Comparison of ENCODE assay signal across 8 cellular contexts in the genomic region with DNA sequence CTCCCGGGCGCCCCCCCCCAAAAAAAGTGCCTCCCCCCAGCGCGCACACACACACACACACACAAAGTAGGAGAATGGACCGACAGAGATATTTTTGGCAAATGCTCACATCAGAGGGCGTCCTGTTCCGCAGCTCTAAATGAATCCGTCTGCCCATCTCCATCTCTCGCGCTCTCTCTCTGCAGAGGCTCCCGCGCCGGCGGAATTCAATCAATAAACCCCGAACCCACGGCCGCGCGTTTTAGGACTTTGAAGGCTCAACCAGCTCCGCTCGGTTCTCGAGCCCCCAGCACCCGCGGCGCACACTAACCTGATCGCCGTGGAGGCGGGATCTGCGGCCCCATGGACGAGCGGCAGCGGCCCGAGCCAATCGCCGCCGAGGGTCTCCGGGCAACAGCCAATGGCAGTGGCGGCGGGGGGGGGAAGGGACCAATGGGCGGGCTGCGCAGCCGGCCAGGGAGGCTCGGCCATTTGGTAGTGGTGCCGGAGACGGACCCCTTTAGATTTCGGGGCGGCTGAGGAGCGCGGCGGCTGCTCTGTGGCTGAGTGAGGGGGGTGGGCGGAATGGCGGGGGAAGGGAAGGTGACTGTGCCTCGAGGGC. TPM values are rescaled to one million over a fixed set of nuclear protein-coding genes. Genes with fewer than 3 reads are reported as not detected.
DNase-seq lines count a peak whose midpoint lies in the region; ATAC-seq and TF ChIP-seq lines count a peak whose summit lies in the region.

A gene (minus strand): TSS at position 307 of the 601 bp plus-strand sequence. CDS start 144 bp downstream, at position 163.

- H3K27me3 Mint-ChIP-seq in activated B cell treated with CpG ODN at 0.5 μM for 24 hours = no peaks in the 10 kb centered on the region

- peak; percentile 98 for DNase-seq in A673 (ENCODE audit: low spot score)
- DNase-seq in NCI-H345 (lab: John Stamatoyannopoulos, UW) = peak; percentile 91
- DNase-seq in activated B cell treated with CpG ODN at 0.5 μM for 24 hours = peak; percentile 99
- DNase-seq in cardiac fibroblast (ENCODE audit: low read depth in 2 of 2) = peak; percentile 94 to 97
- DNase-seq in inferior parietal cortex (ENCODE audit: extremely low spot score) = peak; percentile 91
- DNase-seq in stimulated activated CD4-positive, alpha-beta T cell treated with anti-CD3 and anti-CD28 coated beads, Interleukin-12 subunit alpha, Interleukin-12 subunit beta, amount 100 ng/mL, for 24 hours (ENCODE audit: low read depth in 2 of 2) = peak; percentile 94

- POLR2A ChIA-PET in A673 (lab: Charles Lee; ENCODE audit: low non-redundant PET) = interaction anchor here (0.6 kb wide), 1 partner anchor 27 kb away, joined by 3 read pairs; no protein-coding TSS in a partner anchor
- POLR2A ChIA-PET in activated B cell treated with CpG ODN at 0.5 μM for 24 hours (lab: Charles Lee) = interaction anchor here (0.6 to 6.6 kb wide), 6 partner anchors 27 to 632 kb away, joined by 4 to 167 read pairs (median 8); a partner anchor contains a TSS

- H3K27ac ChIP-seq in A673 (ENCODE audit: low read depth, low read length, poor library complexity, severe bottlenecking) = peak within 1 kb of the TSS; percentile 99

- H3K36me3 ChIP-seq in A673 (ENCODE audit: insufficient read depth, low read length, poor library complexity, severe bottlenecking) = no peaks in the 10 kb centered on the region

- peaks cover 26% of the 10 kb centered on the region for H3K36me3 Mint-ChIP-seq in activated B cell treated with CpG ODN at 0.5 μM for 24 hours (ENCODE audit: low read depth)

- peak within 1 kb of the TSS; percentile 97 for H3K4me3 Mint-ChIP-seq in activated B cell treated with CpG ODN at 0.5 μM for 24 hours

- peaks cover 31% of the 10 kb centered on the region for H3K4me1 Mint-ChIP-seq in activated B cell treated with CpG ODN at 0.5 μM for 24 hours

- TF ChIP-seq CTCF in A673 (conservative IDR thresholded peaks at IDR 0.05; ENCODE audit: low read depth, low read length) (no peak), activated B cell treated with CpG ODN at 0.5 μM for 24 hours (IDR thresholded peaks at IDR 0.05) (no peak), cardiac fibroblast (IDR thresholded peaks at IDR 0.05; ENCODE audit: low read depth, low read length) (no peak)

- no peaks in the 10 kb centered on the region for H3K9me3 ChIP-seq in A673 (ENCODE audit: low read depth, low read length, poor library complexity, severe bottlenecking)

- peaks cover 24% of the 10 kb centered on the region for H3K4me1 ChIP-seq in A673 (ENCODE audit: insufficient read depth, low read length, poor library complexity, severe bottlenecking)

- no peaks in the 10 kb centered on the region for H3K27me3 ChIP-seq in A673 (replicated peaks; ENCODE audit: insufficient read depth, low read depth, low read length, poor library complexity)

- H3K4me3 ChIP-seq in A673 (ENCODE audit: low read depth, low read length, poor library complexity, severe bottlenecking) (peak within 1 kb of the TSS; percentile 74), cardiac fibroblast (replicated peaks in 1 of 2; ENCODE audit: low read depth in 2 of 2, low read length in 2 of 2) (peak within 1 kb of the TSS; percentile 94 to 96)

- no peaks in the 10 kb centered on the region for H3K9me3 Mint-ChIP-seq in activated B cell treated with CpG ODN at 0.5 μM for 24 hours

- H3K27ac Mint-ChIP-seq in activated B cell treated with CpG ODN at 0.5 μM for 24 hours = peak within 1 kb of the TSS; percentile 97

- intact Hi-C loops in A673 (cut with micrococcal nuclease; ENCODE audit: unreplicated experiment) (no loop called here), activated B cell treated with CpG ODN at 0.5 μM for 24 hours (cut with micrococcal nuclease) (loop anchor here (2.0 to 10.0 kb wide), 3 partner anchors 86 to 634 kb away; a partner anchor contains a TSS)

- BruUV-seq in A673 (replicated peaks; lab: Mats Ljungman, UMichigan) = no TSS peak

- CTCF ChIA-PET in A673 (lab: Charles Lee) (no interaction called here), activated B cell treated with CpG ODN at 0.5 μM for 24 hours (lab: Charles Lee) (interaction anchor here (0.6 to 1.0 kb wide), 2 partner anchors 8 to 26 kb away, joined by 3 to 5 read pairs; no protein-coding TSS in a partner anchor)

- ATAC-seq in GM18868 (IDR thresholded peaks at IDR 0.05; ENCODE audit: unreplicated experiment) = peak; percentile 58
- peak; percentile 46 for ATAC-seq in HG03135 (IDR thresholded peaks at IDR 0.05; ENCODE audit: unreplicated experiment)
- peak; percentile 72 for ATAC-seq in activated B cell treated with CpG ODN at 0.5 μM for 24 hours (ENCODE audit: low read depth)

RNA-seq across cellular contexts. Expression of the gene that starts here (rescaled TPM):
- total RNA-seq in A673 (2021) (331 and 370 TPM in 2 replicates), activated B cell treated with CpG ODN at 0.5 μM for 24 hours (199 and 218 TPM in 2 replicates)

Comparison
In these comparisons a context has a peak if more than half of its experiments do, and no peak if none do; other contexts are left out.
1. Peak in every context shown above with its lines: DNase-seq, ATAC-seq, H3K4me3 ChIP-seq and H3K27ac ChIP-seq.